ENCODE assay signal across 1 cellular context in genomic region chr5:138354387-138354786, GRCh38.
TF ChIP-seq lines count a peak whose summit lies in the region.

No MANE protein-coding gene starts in this region.

TF ChIP-seq in HCT116, 20 proteins besides CTCF, POLR2A, EP300 and RAD21 (continued from another document):
- TF ChIP-seq EZH2 (IDR thresholded peaks at IDR 0.05): no peak
TF ChIP-seq in HCT116: peak in this region for 0.
